Comparison of ENCODE assay signal across 1 cellular context in genomic region chr20:18224968-18225568, GRCh38.
TF ChIP-seq lines count a peak whose summit lies in the region.

No MANE protein-coding gene starts in this region.

TF ChIP-seq in HepG2, 621 proteins besides CTCF, POLR2A, EP300 and RAD21 (continued from another document):
- TF ChIP-seq FOSL2 (CRISPR knock-in tag; IDR thresholded peaks at IDR 0.05), result peak; percentile 59; the same call in 1 of the 2 replicates
